ENCODE assay signal across 8 cellular contexts in the genomic region with DNA sequence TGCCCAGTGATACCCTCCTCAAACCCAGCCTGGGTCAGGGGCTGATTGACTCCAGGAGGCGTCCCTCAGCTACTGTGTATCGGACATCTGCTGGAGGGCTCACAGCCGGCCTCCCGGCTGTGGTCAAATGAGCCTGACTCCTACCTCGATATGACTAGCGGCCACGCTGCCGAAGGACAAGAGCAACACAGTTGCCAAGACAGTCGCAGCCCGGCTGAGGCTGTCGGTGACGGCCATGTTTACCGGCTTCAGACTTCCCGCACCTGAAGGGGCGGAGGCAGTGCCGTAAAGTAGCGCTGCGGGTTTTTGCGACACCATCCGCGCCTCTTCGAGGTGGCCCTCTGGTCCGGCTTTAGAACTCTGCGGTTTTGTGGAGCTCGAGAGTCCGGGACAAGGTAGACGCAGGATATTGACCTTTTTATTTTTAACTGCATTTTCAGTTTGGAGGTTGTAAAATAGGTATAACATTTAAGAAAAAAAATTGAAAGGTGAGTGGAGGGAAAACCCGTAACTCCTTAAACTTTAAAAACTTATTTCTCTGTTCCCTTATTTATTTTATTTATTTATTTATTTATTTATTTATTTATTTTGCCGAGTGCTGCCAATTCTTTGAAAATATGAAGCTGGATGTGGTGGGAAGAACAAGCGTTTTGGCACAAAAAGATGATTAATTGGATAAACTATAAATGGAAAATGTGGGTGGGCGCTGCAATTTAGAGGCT.
DNase-seq lines count a peak whose midpoint lies in the region; ATAC-seq, FAIRE-seq and TF ChIP-seq lines count a peak whose summit lies in the region.

Gene PIGK, minus strand, starts transcription at position 265 of the 722 bp plus-strand sequence. Its CDS starts 28 bp downstream, at position 237.

- TF ChIP-seq POLR2A in GM19099 (IDR thresholded peaks at IDR 0.05; ENCODE audit: extremely low read depth, insufficient read length, low read depth): peak; percentile 85

- peak; percentile 98 for ATAC-seq in HG03432 (IDR thresholded peaks at IDR 0.05; ENCODE audit: unreplicated experiment)

- DNase-seq in Ammon's horn (ENCODE audit: low spot score): peak; percentile 89
- peak; percentile 94 for DNase-seq in NCI-H510A (lab: John Stamatoyannopoulos, UW)
- peak; percentile 81 to 84 for DNase-seq in activated CD4-positive, alpha-beta T cell treated with anti-CD3 and anti-CD28 coated beads for 4 hours
- DNase-seq in kidney glomerular epithelial cell (lab: John Stamatoyannopoulos, UW): peak; percentile 91
- peak; percentile 54 to 75 for DNase-seq in stimulated activated CD4-positive, alpha-beta T cell treated with anti-CD3 and anti-CD28 coated beads, Interleukin-1b, Interleukin-23, amount 100 ng/mL, for 1 hour (ENCODE audit: low read depth in 2 of 2)

- FAIRE-seq in colon (lab: Jason Lieb, UNC): peak; percentile 47

Comparison
In these comparisons a context has a peak if more than half of its experiments do, and no peak if none do; other contexts are left out.
1. Peak in every context shown above with its lines: DNase-seq and ATAC-seq.